ENCODE assay signal across 1 cellular context in the genomic region with DNA sequence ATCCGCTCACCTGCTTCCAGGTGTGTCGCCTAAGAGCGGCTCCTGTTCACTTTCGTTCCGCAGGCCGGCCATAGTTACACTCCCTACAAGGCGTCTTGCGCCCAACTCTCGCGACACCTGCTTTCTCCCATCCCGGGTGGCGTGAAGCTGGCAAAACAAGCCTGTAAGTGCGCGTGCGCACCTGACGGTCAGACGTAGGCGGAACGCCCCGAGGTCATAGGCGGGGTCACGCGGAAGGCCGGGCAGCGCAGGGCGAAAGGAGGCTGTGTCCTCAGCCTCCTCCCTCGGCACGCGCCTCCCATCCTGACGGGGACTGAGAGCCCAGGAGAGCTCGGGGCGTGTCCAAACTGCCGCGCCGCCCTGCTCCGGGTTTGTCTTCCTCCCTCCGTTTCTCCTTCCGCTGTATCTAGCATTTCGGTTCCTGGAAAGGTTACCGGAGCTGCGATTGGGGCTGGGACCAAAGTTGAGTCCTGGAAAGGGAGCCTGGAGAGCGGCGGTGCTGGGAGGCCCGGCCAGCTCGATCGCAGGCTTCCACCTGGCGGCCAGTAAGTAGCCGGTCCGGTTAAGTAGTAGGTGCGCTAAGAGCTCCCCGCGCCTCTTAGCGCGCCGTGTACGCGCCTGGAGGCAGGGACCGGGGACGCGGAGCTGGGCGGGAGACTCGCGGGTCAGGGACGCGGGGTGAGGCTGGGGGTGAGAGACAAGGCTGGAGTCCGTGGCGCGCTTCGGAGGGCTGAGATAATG.
TF ChIP-seq lines count a peak whose summit lies in the region.

A gene (plus strand): TSS at position 345 of the 741 bp plus-strand sequence. CDS start 17,550 bp downstream, outside the sequence.
A gene with protein sequence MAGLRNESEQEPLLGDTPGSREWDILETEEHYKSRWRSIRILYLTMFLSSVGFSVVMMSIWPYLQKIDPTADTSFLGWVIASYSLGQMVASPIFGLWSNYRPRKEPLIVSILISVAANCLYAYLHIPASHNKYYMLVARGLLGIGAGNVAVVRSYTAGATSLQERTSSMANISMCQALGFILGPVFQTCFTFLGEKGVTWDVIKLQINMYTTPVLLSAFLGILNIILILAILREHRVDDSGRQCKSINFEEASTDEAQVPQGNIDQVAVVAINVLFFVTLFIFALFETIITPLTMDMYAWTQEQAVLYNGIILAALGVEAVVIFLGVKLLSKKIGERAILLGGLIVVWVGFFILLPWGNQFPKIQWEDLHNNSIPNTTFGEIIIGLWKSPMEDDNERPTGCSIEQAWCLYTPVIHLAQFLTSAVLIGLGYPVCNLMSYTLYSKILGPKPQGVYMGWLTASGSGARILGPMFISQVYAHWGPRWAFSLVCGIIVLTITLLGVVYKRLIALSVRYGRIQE (minus strand): TSS at position 112 of the 741 bp plus-strand sequence. CDS start 40 bp downstream, at position 72.

TF ChIP-seq in HEK293, 187 proteins besides CTCF, POLR2A, EP300 and RAD21 (continued from another document):
- TF ChIP-seq, protein P1, sequence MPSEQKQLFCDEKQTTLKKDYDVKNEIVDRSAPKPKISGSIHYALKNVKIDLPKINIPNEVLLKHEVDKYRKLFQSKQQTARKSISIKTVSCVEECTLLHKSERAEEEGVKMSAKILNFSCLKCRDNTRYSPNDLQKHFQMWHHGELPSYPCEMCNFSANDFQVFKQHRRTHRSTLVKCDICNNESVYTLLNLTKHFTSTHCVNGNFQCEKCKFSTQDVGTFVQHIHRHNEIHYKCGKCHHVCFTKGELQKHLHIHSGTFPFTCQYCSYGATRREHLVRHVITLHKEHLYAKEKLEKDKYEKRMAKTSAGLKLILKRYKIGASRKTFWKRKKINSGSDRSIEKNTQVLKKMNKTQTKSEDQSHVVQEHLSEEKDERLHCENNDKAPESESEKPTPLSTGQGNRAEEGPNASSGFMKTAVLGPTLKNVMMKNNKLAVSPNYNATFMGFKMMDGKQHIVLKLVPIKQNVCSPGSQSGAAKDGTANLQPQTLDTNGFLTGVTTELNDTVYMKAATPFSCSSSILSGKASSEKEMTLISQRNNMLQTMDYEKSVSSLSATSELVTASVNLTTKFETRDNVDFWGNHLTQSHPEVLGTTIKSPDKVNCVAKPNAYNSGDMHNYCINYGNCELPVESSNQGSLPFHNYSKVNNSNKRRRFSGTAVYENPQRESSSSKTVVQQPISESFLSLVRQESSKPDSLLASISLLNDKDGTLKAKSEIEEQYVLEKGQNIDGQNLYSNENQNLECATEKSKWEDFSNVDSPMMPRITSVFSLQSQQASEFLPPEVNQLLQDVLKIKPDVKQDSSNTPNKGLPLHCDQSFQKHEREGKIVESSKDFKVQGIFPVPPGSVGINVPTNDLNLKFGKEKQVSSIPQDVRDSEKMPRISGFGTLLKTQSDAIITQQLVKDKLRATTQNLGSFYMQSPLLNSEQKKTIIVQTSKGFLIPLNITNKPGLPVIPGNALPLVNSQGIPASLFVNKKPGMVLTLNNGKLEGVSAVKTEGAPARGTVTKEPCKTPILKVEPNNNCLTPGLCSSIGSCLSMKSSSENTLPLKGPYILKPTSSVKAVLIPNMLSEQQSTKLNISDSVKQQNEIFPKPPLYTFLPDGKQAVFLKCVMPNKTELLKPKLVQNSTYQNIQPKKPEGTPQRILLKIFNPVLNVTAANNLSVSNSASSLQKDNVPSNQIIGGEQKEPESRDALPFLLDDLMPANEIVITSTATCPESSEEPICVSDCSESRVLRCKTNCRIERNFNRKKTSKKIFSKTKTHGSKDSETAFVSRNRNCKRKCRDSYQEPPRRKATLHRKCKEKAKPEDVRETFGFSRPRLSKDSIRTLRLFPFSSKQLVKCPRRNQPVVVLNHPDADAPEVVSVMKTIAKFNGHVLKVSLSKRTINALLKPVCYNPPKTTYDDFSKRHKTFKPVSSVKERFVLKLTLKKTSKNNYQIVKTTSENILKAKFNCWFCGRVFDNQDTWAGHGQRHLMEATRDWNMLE (tag by site-specific recombination; conservative IDR thresholded peaks at IDR 0.05; ENCODE audit: low read depth): no peak
- TF ChIP-seq IKZF3 (tag by site-specific recombination; IDR thresholded peaks at IDR 0.05) (peak; percentile 80), ZSCAN30 (tag by site-specific recombination; IDR thresholded peaks at IDR 0.05) (no peak), PRDM1 (tag by site-specific recombination; IDR thresholded peaks at IDR 0.05) (peak; percentile 94), ZNF585B (tag by site-specific recombination; IDR thresholded peaks at IDR 0.05) (no peak), ZNF777 (tag by site-specific recombination; IDR thresholded peaks at IDR 0.05; ENCODE audit: borderline replicate concordance) (no peak), OVOL3 (tag by site-specific recombination; IDR thresholded peaks at IDR 0.05) (no peak), ZNF629 (tag by site-specific recombination; IDR thresholded peaks at IDR 0.05) (peak; percentile 33; the same call in 1 of the 2 replicates), ZNF473 (tag by site-specific recombination; IDR thresholded peaks at IDR 0.05) (no peak), KLF1 (tag by site-specific recombination; IDR thresholded peaks at IDR 0.05) (peak; percentile 78), HOXC10 (CRISPR knock-in tag; IDR thresholded peaks at IDR 0.05) (no peak; the same call in 1 of the 2 replicates), ZFP41 (tag by site-specific recombination; IDR thresholded peaks at IDR 0.05; ENCODE audit: borderline replicate concordance) (no peak), ZNF658 (tag by site-specific recombination; IDR thresholded peaks at IDR 0.05) (no peak), ZNF266 (tag by site-specific recombination; IDR thresholded peaks at IDR 0.05; ENCODE audit: low read depth) (no peak), ZNF292 (tag by site-specific recombination; IDR thresholded peaks at IDR 0.05; ENCODE audit: borderline replicate concordance, low read depth) (no peak), ZNF391 (tag by site-specific recombination; IDR thresholded peaks at IDR 0.05; ENCODE audit: borderline replicate concordance, low read depth) (peak; percentile 32; the same call in 1 of the 2 replicates), GFI1B (tag by site-specific recombination; IDR thresholded peaks at IDR 0.05) (no peak), ZNF23 (tag by site-specific recombination; IDR thresholded peaks at IDR 0.05; ENCODE audit: borderline replicate concordance) (no peak)
- TF ChIP-seq, protein P2, sequence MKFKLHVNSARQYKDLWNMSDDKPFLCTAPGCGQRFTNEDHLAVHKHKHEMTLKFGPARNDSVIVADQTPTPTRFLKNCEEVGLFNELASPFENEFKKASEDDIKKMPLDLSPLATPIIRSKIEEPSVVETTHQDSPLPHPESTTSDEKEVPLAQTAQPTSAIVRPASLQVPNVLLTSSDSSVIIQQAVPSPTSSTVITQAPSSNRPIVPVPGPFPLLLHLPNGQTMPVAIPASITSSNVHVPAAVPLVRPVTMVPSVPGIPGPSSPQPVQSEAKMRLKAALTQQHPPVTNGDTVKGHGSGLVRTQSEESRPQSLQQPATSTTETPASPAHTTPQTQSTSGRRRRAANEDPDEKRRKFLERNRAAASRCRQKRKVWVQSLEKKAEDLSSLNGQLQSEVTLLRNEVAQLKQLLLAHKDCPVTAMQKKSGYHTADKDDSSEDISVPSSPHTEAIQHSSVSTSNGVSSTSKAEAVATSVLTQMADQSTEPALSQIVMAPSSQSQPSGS (tag by site-specific recombination; IDR thresholded peaks at IDR 0.05; ENCODE audit: low read depth): no peak
- TF ChIP-seq, protein P3, sequence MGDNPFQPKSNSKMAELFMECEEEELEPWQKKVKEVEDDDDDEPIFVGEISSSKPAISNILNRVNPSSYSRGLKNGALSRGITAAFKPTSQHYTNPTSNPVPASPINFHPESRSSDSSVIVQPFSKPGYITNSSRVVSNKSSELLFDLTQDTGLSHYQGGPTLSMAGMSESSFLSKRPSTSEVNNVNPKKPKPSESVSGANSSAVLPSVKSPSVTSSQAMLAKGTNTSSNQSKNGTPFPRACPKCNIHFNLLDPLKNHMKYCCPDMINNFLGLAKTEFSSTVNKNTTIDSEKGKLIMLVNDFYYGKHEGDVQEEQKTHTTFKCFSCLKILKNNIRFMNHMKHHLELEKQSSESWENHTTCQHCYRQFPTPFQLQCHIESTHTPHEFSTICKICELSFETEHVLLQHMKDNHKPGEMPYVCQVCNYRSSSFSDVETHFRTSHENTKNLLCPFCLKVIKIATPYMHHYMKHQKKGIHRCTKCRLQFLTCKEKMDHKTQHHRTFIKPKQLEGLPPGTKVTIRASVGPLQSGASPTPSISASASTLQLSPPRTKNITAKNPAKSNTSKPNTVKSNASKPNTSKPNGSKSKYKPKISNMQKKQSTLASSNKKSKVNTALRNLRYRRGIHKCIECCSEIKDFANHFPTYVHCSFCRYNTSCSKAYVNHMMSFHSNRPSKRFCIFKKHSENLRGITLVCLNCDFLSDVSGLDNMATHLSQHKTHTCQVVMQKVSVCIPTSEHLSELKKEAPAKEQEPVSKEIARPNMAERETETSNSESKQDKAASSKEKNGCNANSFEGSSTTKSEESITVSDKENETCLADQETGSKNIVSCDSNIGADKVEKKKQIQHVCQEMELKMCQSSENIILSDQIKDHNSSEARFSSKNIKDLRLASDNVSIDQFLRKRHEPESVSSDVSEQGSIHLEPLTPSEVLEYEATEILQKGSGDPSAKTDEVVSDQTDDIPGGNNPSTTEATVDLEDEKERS (tag by site-specific recombination; IDR thresholded peaks at IDR 0.05): no peak
- TF ChIP-seq, protein P4, sequence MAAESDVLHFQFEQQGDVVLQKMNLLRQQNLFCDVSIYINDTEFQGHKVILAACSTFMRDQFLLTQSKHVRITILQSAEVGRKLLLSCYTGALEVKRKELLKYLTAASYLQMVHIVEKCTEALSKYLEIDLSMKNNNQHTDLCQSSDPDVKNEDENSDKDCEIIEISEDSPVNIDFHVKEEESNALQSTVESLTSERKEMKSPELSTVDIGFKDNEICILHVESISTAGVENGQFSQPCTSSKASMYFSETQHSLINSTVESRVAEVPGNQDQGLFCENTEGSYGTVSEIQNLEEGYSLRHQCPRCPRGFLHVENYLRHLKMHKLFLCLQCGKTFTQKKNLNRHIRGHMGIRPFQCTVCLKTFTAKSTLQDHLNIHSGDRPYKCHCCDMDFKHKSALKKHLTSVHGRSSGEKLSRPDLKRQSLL (tag by site-specific recombination; IDR thresholded peaks at IDR 0.05): peak; percentile 42; the same call in 1 of the 2 replicates
